ENCODE assay signal across 13 cellular contexts in the genomic region with DNA sequence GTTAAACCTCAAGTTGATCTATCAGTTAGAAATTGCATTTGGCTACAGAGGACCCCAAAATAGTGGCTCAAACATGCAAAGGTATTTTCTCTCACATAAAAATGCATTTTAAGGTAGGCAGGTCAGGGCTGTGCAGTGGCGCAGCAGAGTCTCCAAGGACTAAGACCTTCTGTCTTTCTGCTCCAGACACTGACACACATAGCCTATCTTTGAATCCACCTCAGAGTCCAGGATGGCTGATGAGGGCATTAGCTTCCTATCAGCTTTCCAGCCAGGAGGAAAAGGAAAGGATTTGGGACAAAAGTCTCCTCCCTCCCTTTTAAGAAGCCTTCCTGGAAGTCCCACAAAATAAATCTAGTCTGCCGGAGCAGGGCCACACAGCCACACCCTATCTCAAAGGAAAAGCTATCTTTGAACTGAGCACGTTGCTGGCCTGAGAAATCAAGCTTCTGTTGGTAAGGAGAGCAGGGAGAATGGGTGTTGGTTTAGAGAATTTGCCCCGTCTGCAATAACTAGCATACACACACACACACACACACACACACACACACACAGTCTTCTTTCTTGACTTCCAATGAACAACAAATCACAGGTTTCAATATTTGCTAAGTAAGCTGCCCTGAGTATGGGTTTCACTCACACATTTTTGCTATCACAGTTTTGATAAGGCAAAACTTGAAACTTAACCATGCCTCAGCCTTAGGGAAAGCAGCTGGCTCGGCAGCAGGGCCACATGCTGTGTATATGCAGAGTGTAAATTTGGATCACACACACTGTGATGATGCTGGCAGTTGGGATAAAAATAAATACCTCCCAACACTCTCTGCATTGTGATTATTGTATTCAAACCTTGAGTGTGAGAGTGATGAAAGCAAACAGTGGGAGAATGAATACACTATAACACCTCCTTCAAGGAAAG.
DNase-seq lines count a peak whose midpoint lies in the region; ATAC-seq and TF ChIP-seq lines count a peak whose summit lies in the region.
"Had no signal": no experiment of that assay in that cellular context is flagged by ENCODE, and none has a peak within 500 bp of the region (broad histone marks: within the 10 kb centered on the region; RNA-seq: fewer than 3 reads in every experiment).

No MANE protein-coding gene starts in this region.

- H3K27me3 Mint-ChIP-seq in WTC11 (ENCODE audit: low read depth) (no peaks in the 10 kb centered on the region), memory B cell (no peaks in the 10 kb centered on the region)

- H3K9me3 Mint-ChIP-seq in WTC11 (no peaks in the 10 kb centered on the region), memory B cell (no peaks in the 10 kb centered on the region)
- H3K9me3 Mint-ChIP-seq: HFFc6 had no signal

- in situ Hi-C loops in G401 (cut with HindIII; ENCODE audit: low sequenced_read_pairs) (no loop called here), GM13976 (cut with MboI; ENCODE audit: low sequenced_read_pairs, unreplicated experiment) (no loop called here)

- H3K9ac ChIP-seq in colonic mucosa (ENCODE audit: low read depth in 2 of 2, low read length in 2 of 2), result no peak overlapping the region

- H3K4me1 ChIP-seq in colonic mucosa, result no peaks in the 10 kb centered on the region

- H3K27ac Mint-ChIP-seq in WTC11 (no peak overlapping the region), memory B cell (peak overlapping the region; percentile 82)
- H3K27ac Mint-ChIP-seq: HFFc6 had no signal

- H3K9me3 ChIP-seq in colonic mucosa, result no peaks in the 10 kb centered on the region
- H3K9me3 ChIP-seq: ovary, upper lobe of left lung had no signal

- no peaks in the 10 kb centered on the region for H3K27me3 ChIP-seq in colonic mucosa
- H3K27me3 ChIP-seq: brain microvascular endothelial cell, ovary, upper lobe of left lung had no signal

- DNase-seq in Ammon's horn (ENCODE audit: low spot score), result peak; percentile 67
- peak; percentile 25 for DNase-seq in G401 (ENCODE audit: low spot score)
- DNase-seq in WTC11 (ENCODE audit: low spot score), result no peak
- no peak for DNase-seq in memory B cell (ENCODE audit: low spot score in 2 of 2)
- DNase-seq in colonic mucosa, result no peak
- no peak for DNase-seq in GM13976 (ENCODE audit: low spot score)
- DNase-seq: brain microvascular endothelial cell, HFFc6, ovary, T1000, upper lobe of left lung had no signal

- CTCF ChIA-PET in WTC11 (lab: Charles Lee), result interaction anchor here (0.9 to 1.3 kb wide), 2 partner anchors 218 to 428 kb away, joined by 3 to 4 read pairs; no protein-coding TSS in a partner anchor

- H3K36me3 Mint-ChIP-seq in WTC11, result no peaks in the 10 kb centered on the region
- peaks cover 2% of the 10 kb centered on the region for H3K36me3 Mint-ChIP-seq in memory B cell

- H3K36me3 ChIP-seq in colonic mucosa, result no peaks in the 10 kb centered on the region
- H3K36me3 ChIP-seq: brain microvascular endothelial cell, ovary, upper lobe of left lung had no signal

- H3K4me1 Mint-ChIP-seq in WTC11 (peaks cover 29% of the 10 kb centered on the region), memory B cell (peaks cover 45% of the 10 kb centered on the region)

- TF ChIP-seq CTCF in WTC11 (IDR thresholded peaks at IDR 0.05), result no peak
- no peak for TF ChIP-seq CTCF in colonic mucosa (IDR thresholded peaks at IDR 0.05)
- TF ChIP-seq CTCF in GM13976 (IDR thresholded peaks at IDR 0.05; ENCODE audit: borderline replicate concordance, control extremely low read depth, extremely low read depth, insufficient read depth, missing control alignments), result no peak

- POLR2A ChIA-PET in WTC11 (lab: Charles Lee), result no interaction called here

- H3K4me3 ChIP-seq in colonic mucosa, result no peak overlapping the region
- H3K4me3 ChIP-seq: ovary, upper lobe of left lung had no signal

- intact Hi-C loops in colonic mucosa (cut with DNase I), result no loop called here

- H3K27ac ChIP-seq in colonic mucosa, result no peak overlapping the region
- H3K27ac ChIP-seq: brain microvascular endothelial cell, ovary had no signal

- no peak overlapping the region for H3K4me3 Mint-ChIP-seq in WTC11
- H3K4me3 Mint-ChIP-seq in memory B cell, result peak overlapping the region; percentile 15
- H3K4me3 Mint-ChIP-seq: HFFc6 had no signal

- ATAC-seq in WTC11 (peak; percentile 47), memory B cell (ENCODE audit: low read depth) (no peak), GM18498 (IDR thresholded peaks at IDR 0.05; ENCODE audit: unreplicated experiment) (no peak), HG03378 (IDR thresholded peaks at IDR 0.05; ENCODE audit: unreplicated experiment) (no peak)

TF ChIP-seq in WTC11, 78 proteins besides CTCF, POLR2A, EP300 and RAD21:
- no peak for TF ChIP-seq NR1H2 (CRISPR knock-in tag; IDR thresholded peaks at IDR 0.05)
- TF ChIP-seq RORB (CRISPR knock-in tag; IDR thresholded peaks at IDR 0.05), result no peak
- TF ChIP-seq, protein P1, sequence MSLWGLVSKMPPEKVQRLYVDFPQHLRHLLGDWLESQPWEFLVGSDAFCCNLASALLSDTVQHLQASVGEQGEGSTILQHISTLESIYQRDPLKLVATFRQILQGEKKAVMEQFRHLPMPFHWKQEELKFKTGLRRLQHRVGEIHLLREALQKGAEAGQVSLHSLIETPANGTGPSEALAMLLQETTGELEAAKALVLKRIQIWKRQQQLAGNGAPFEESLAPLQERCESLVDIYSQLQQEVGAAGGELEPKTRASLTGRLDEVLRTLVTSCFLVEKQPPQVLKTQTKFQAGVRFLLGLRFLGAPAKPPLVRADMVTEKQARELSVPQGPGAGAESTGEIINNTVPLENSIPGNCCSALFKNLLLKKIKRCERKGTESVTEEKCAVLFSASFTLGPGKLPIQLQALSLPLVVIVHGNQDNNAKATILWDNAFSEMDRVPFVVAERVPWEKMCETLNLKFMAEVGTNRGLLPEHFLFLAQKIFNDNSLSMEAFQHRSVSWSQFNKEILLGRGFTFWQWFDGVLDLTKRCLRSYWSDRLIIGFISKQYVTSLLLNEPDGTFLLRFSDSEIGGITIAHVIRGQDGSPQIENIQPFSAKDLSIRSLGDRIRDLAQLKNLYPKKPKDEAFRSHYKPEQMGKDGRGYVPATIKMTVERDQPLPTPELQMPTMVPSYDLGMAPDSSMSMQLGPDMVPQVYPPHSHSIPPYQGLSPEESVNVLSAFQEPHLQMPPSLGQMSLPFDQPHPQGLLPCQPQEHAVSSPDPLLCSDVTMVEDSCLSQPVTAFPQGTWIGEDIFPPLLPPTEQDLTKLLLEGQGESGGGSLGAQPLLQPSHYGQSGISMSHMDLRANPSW (CRISPR knock-in tag; conservative IDR thresholded peaks at IDR 0.05; ENCODE audit: low read depth), result no peak
- TF ChIP-seq MAX (CRISPR knock-in tag; IDR thresholded peaks at IDR 0.05), result no peak
- TF ChIP-seq JUN (CRISPR knock-in tag; IDR thresholded peaks at IDR 0.05), result no peak
- TF ChIP-seq USF2 (CRISPR knock-in tag; IDR thresholded peaks at IDR 0.05), result no peak
- TF ChIP-seq SOX15 (CRISPR knock-in tag; IDR thresholded peaks at IDR 0.05), result no peak

Comparison
In these comparisons a context has a peak if more than half of its experiments do, and no peak if none do; other contexts are left out.
1. DNase-seq: peak in Ammon's horn (single experiment) and G401 (single experiment); none in WTC11 (single experiment), memory B cell (0 of 2), colonic mucosa (single experiment) and GM13976 (single experiment).